ENCODE assay signal across 16 cellular contexts in genomic region chr16:20001856-20002707, GRCh38.
DNase-seq lines count a peak whose midpoint lies in the region; ATAC-seq and TF ChIP-seq lines count a peak whose summit lies in the region.
"Had no signal": no experiment of that assay in that cellular context is flagged by ENCODE, and none has a peak within 500 bp of the region (broad histone marks: within the 10 kb centered on the region; RNA-seq: fewer than 3 reads in every experiment).

No MANE protein-coding gene starts in this region.

- no peak overlapping the region for H3K27ac ChIP-seq in right lobe of liver
- H3K27ac ChIP-seq: KMS-11 had no signal

- DNase-seq in BE2C (peak; percentile 74), NCI-H146 treated with DMSO at 0.1 percent for 48 hours (lab: John Stamatoyannopoulos, UW; ENCODE audit: unreplicated experiment) (peak; percentile 15), SK-N-DZ (ENCODE audit: low spot score) (peak; percentile 98), right lobe of liver (peak in 1 of 3 donors; percentile 14), erythroblast (lab: John Stamatoyannopoulos, UW) (no peak)
- DNase-seq in activated CD4-positive, alpha-beta T cell treated with anti-CD3 and anti-CD28 coated beads, Interleukin-2, amount 10 ng/mL, durations not matched to agents 24 days and 14 days = no peak
- DNase-seq: ACHN; CD4-positive, alpha-beta T cell; HFFc6; NCI-H1105; NCI-H2029; NCI-H526; SHP77 treated with DMSO at 0.1 percent for 48 hours had no signal

- H3K9me3 ChIP-seq in BE2C (no peaks in the 10 kb centered on the region), right lobe of liver (no peaks in the 10 kb centered on the region)

- 43% methylated on average over 6 of the region's 16 CpGs for WGBS in right lobe of liver (ENCODE audit: insufficient coverage, low coverage, low lambda C conversion rate, missing lambda C conversion rate)

- no peaks in the 10 kb centered on the region for H3K36me3 Mint-ChIP-seq in activated CD4-positive, alpha-beta T cell treated with anti-CD3 and anti-CD28 coated beads, Interleukin-2, amount 10 ng/mL, durations not matched to agents 24 days and 14 days (ENCODE audit: low read depth)

- H3K27me3 ChIP-seq in BE2C = no peaks in the 10 kb centered on the region
- H3K27me3 ChIP-seq in right lobe of liver = no peaks in the 10 kb centered on the region

- TF ChIP-seq POLR2A in right lobe of liver (IDR thresholded peaks at IDR 0.05) = no peak
- TF ChIP-seq POLR2A in erythroblast (IDR thresholded peaks at IDR 0.05; ENCODE audit: low read length) = no peak

- H3K4me3 ChIP-seq in BE2C (ENCODE audit: low read depth, low read length) (peak overlapping the region; percentile 10), right lobe of liver (no peak overlapping the region)

- H3K4me1 ChIP-seq in BE2C (no peaks in the 10 kb centered on the region), right lobe of liver (peaks cover 0 to 6% (median 0%) of the 10 kb centered on the region in 4 donors)

- H3K4me3 Mint-ChIP-seq in activated CD4-positive, alpha-beta T cell treated with anti-CD3 and anti-CD28 coated beads, Interleukin-2, amount 10 ng/mL, durations not matched to agents 24 days and 14 days = no peak overlapping the region
- H3K4me3 Mint-ChIP-seq: CD4-positive, alpha-beta T cell; HFFc6 had no signal

- no peaks in the 10 kb centered on the region for H3K27me3 Mint-ChIP-seq in activated CD4-positive, alpha-beta T cell treated with anti-CD3 and anti-CD28 coated beads, Interleukin-2, amount 10 ng/mL, durations not matched to agents 24 days and 14 days

- TF ChIP-seq CTCF in BE2C (IDR thresholded peaks at IDR 0.05; ENCODE audit: low read depth, low read length) (no peak), right lobe of liver (IDR thresholded peaks at IDR 0.05) (no peak)

- intact Hi-C loops in right lobe of liver (cut with DNase I) = no loop called here
- intact Hi-C loops in activated CD4-positive, alpha-beta T cell treated with anti-CD3 and anti-CD28 coated beads, Interleukin-2, amount 10 ng/mL, durations not matched to agents 24 days and 14 days (cut with micrococcal nuclease) = no loop called here

- H3K27ac Mint-ChIP-seq in activated CD4-positive, alpha-beta T cell treated with anti-CD3 and anti-CD28 coated beads, Interleukin-2, amount 10 ng/mL, durations not matched to agents 24 days and 14 days = no peak overlapping the region
- H3K27ac Mint-ChIP-seq: CD4-positive, alpha-beta T cell; HFFc6 had no signal

- H3K9me3 Mint-ChIP-seq in activated CD4-positive, alpha-beta T cell treated with anti-CD3 and anti-CD28 coated beads, Interleukin-2, amount 10 ng/mL, durations not matched to agents 24 days and 14 days = no peaks in the 10 kb centered on the region

- peak; percentile 42 to 74 (median 49) for ATAC-seq in right lobe of liver
- no peak for ATAC-seq in GM19328 (IDR thresholded peaks at IDR 0.05; ENCODE audit: unreplicated experiment)
- ATAC-seq in HG03159 (IDR thresholded peaks at IDR 0.05; ENCODE audit: unreplicated experiment) = no peak

- H3K36me3 ChIP-seq in BE2C (no peaks in the 10 kb centered on the region), right lobe of liver (no peaks in the 10 kb centered on the region)

- no peaks in the 10 kb centered on the region for H3K4me1 Mint-ChIP-seq in activated CD4-positive, alpha-beta T cell treated with anti-CD3 and anti-CD28 coated beads, Interleukin-2, amount 10 ng/mL, durations not matched to agents 24 days and 14 days

Comparison
In these comparisons a context has a peak if more than half of its experiments do, and no peak if none do; other contexts are left out.
1. DNase-seq: peak in BE2C (single experiment), NCI-H146 treated with DMSO at 0.1 percent for 48 hours (single experiment) and SK-N-DZ (single experiment); none in erythroblast (0 of 2) and activated CD4-positive, alpha-beta T cell treated with anti-CD3 and anti-CD28 coated beads, Interleukin-2, amount 10 ng/mL, durations not matched to agents 24 days and 14 days (single experiment).
2. ATAC-seq: peak in right lobe of liver (4 of 4); none in GM19328 (single experiment) and HG03159 (single experiment).